18 cellular contexts compared by ENCODE assay signal in the genomic region with DNA sequence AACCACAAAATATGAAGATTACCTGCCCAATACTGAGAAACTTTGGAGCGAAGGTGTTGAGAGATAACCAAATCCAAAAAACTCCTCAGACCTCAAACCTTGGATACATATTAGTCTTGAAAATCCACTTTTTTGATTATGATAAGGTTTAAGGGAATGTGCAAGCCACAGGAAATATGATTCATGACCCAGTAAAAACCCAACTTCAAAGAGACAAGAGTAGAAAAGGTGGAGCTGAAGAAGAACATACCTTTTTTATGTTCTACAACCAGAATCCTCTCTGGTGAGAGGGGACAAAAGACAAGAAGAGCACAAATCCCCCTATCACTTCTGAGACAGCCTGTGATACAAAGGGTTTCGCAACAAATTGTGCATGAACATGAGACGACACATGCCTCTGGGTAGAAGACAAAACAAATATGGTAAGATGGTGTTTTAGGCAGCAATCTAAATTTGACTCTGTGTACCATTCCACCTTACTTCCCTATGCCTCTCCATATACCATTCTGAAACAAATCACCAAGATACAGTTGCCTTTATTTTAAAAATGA. TPM values are rescaled to one million over a fixed set of nuclear protein-coding genes. Genes with fewer than 3 reads are reported as not detected.
DNase-seq lines count a peak whose midpoint lies in the region; FAIRE-seq and TF ChIP-seq lines count a peak whose summit lies in the region.
"Had no signal": no experiment of that assay in that cellular context is flagged by ENCODE, and none has a peak within 500 bp of the region (broad histone marks: within the 10 kb centered on the region; RNA-seq: fewer than 3 reads in every experiment).

No MANE protein-coding gene starts in this region.

- no peaks in the 10 kb centered on the region for H3K9me3 Mint-ChIP-seq in T-helper 1 cell treated with Interleukin-12 subunit alpha and Interleukin-12 subunit beta and Interleukin-4 antibody, amounts not matched to agents 30 μg/mL and 1 μg/mL, for 36 hours
- H3K9me3 Mint-ChIP-seq: HFFc6 had no signal

- TF ChIP-seq CTCF in epithelial cell of esophagus (IDR thresholded peaks at IDR 0.05; ENCODE audit: insufficient read depth, low read depth, low read length, missing control alignments), result no peak

- H3K4me3 Mint-ChIP-seq in T-helper 1 cell treated with Interleukin-12 subunit alpha and Interleukin-12 subunit beta and Interleukin-4 antibody, amounts not matched to agents 30 μg/mL and 1 μg/mL, for 36 hours, result no peak overlapping the region
- H3K4me3 Mint-ChIP-seq: HFFc6 had no signal

- H3K4me1 Mint-ChIP-seq in T-helper 1 cell treated with Interleukin-12 subunit alpha and Interleukin-12 subunit beta and Interleukin-4 antibody, amounts not matched to agents 30 μg/mL and 1 μg/mL, for 36 hours (ENCODE audit: low read depth), result peaks cover 8% of the 10 kb centered on the region

- H3K4me3 ChIP-seq in epithelial cell of esophagus (ENCODE audit: low read length), result no peak overlapping the region
- H3K4me3 ChIP-seq: MG63 had no signal

- FAIRE-seq in GM12892 (lab: Jason Lieb, UNC), result peak; percentile 74
- FAIRE-seq: H54 had no signal

- no peak for TF ChIP-seq POLR2A in GM12892 (IDR thresholded peaks at IDR 0.05; ENCODE audit: low read depth, low read length)

- peak overlapping the region; percentile 21 for H3K27ac Mint-ChIP-seq in T-helper 1 cell treated with Interleukin-12 subunit alpha and Interleukin-12 subunit beta and Interleukin-4 antibody, amounts not matched to agents 30 μg/mL and 1 μg/mL, for 36 hours
- H3K27ac Mint-ChIP-seq: HFFc6 had no signal

- no peak for DNase-seq in T-helper 1 cell
- no peak for DNase-seq in GM12892 (ENCODE audit: insufficient read length)
- DNase-seq in OCI-M1 (lab: John Stamatoyannopoulos, UW), result peak; percentile 24
- DNase-seq in epithelial cell of esophagus (ENCODE audit: low read depth), result peak; percentile 8
- DNase-seq in RPMI8226, result no peak
- DNase-seq in activated CD4-positive, alpha-beta T cell treated with anti-CD3 and anti-CD28 coated beads for 1 hour, result no peak
- DNase-seq in NCI-H1436 (lab: John Stamatoyannopoulos, UW), result no peak
- DNase-seq: DMS79 treated with DMSO at 0.1 percent for 48 hours, GDM1, HFFc6, MG63, NCI-H1105, NCI-H1694 treated with DMSO at 0.1 percent for 48 hours, NCI-H510A, NCI-H774, SIG-M5 had no signal

- peaks cover 3% of the 10 kb centered on the region for H3K27me3 Mint-ChIP-seq in T-helper 1 cell treated with Interleukin-12 subunit alpha and Interleukin-12 subunit beta and Interleukin-4 antibody, amounts not matched to agents 30 μg/mL and 1 μg/mL, for 36 hours (ENCODE audit: low read depth)

- no peaks in the 10 kb centered on the region for H3K36me3 Mint-ChIP-seq in T-helper 1 cell treated with Interleukin-12 subunit alpha and Interleukin-12 subunit beta and Interleukin-4 antibody, amounts not matched to agents 30 μg/mL and 1 μg/mL, for 36 hours (ENCODE audit: low read depth)

RNA-seq across cellular contexts. Expression of a gene that starts 37.3 kb away (rescaled TPM):
- 2.0 TPM for polyA plus RNA-seq in GM12892 (2012; ENCODE audit: missing spikeins)

Comparison
In these comparisons a context has a peak if more than half of its experiments do, and no peak if none do; other contexts are left out.
1. DNase-seq: peak in OCI-M1 (single experiment) and epithelial cell of esophagus (single experiment); none in T-helper 1 cell (0 of 5), GM12892 (single experiment), RPMI8226 (single experiment), activated CD4-positive, alpha-beta T cell treated with anti-CD3 and anti-CD28 coated beads for 1 hour (single experiment) and NCI-H1436 (single experiment).